ENCODE assay signal across 1 cellular context in the genomic region with DNA sequence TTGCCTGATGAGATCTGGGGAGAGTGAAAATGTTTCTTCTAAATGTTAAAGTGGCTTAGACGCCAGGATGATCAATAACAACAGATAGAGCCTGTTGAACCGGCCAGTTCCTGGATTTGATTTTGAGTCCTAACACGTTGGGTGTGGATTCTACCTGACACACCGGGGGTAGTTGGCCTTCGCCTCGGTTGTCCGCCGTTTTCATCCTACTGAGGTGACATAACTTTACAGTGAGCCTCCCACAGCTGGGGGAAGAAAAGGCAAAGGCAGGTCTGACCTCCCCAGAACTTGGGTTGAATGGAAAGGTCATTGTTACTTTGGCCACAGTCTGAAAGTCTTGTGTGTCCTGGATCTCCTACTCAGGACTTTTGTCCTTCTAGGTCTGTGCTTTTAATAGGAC.
TF ChIP-seq lines count a peak whose summit lies in the region.

No MANE protein-coding gene starts in this region.

TF ChIP-seq in HepG2, 621 proteins besides CTCF, POLR2A, EP300 and RAD21:
- TF ChIP-seq PITX1 (CRISPR knock-in tag; IDR thresholded peaks at IDR 0.05) (0 out of 2 replicates have a peak, but pooled peaks have one; percentile 20), ZNF468 (CRISPR knock-in tag; IDR thresholded peaks at IDR 0.05) (0 out of 2 replicates have a peak, but pooled peaks have one; percentile 39), SIN3B (IDR thresholded peaks at IDR 0.05; ENCODE audit: low read length) (no peak)
- TF ChIP-seq, protein P1, sequence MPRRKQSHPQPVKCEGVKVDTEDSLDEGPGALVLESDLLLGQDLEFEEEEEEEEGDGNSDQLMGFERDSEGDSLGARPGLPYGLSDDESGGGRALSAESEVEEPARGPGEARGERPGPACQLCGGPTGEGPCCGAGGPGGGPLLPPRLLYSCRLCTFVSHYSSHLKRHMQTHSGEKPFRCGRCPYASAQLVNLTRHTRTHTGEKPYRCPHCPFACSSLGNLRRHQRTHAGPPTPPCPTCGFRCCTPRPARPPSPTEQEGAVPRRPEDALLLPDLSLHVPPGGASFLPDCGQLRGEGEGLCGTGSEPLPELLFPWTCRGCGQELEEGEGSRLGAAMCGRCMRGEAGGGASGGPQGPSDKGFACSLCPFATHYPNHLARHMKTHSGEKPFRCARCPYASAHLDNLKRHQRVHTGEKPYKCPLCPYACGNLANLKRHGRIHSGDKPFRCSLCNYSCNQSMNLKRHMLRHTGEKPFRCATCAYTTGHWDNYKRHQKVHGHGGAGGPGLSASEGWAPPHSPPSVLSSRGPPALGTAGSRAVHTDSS (CRISPR knock-in tag; conservative IDR thresholded peaks at IDR 0.05) = no peak
- TF ChIP-seq, protein P2, sequence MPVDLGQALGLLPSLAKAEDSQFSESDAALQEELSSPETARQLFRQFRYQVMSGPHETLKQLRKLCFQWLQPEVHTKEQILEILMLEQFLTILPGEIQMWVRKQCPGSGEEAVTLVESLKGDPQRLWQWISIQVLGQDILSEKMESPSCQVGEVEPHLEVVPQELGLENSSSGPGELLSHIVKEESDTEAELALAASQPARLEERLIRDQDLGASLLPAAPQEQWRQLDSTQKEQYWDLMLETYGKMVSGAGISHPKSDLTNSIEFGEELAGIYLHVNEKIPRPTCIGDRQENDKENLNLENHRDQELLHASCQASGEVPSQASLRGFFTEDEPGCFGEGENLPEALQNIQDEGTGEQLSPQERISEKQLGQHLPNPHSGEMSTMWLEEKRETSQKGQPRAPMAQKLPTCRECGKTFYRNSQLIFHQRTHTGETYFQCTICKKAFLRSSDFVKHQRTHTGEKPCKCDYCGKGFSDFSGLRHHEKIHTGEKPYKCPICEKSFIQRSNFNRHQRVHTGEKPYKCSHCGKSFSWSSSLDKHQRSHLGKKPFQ (CRISPR knock-in tag; IDR thresholded peaks at IDR 0.05; ENCODE audit: insufficient replicate concordance) = no peak
- TF ChIP-seq, protein P3, sequence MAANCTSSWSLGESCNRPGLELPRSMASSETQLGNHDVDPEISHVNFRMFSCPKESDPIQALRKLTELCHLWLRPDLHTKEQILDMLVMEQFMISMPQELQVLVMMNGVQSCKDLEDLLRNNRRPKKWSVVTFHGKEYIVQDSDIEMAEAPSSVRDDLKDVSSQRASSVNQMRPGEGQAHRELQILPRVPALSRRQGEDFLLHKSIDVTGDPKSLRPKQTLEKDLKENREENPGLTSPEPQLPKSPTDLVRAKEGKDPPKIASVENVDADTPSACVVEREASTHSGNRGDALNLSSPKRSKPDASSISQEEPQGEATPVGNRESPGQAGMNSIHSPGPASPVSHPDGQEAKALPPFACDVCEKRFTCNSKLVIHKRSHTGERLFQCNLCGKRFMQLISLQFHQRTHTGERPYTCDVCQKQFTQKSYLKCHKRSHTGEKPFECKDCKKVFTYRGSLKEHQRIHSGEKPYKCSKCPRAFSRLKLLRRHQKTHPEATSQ (CRISPR knock-in tag; IDR thresholded peaks at IDR 0.05; ENCODE audit: borderline replicate concordance) = no peak
